In the genomic region with DNA sequence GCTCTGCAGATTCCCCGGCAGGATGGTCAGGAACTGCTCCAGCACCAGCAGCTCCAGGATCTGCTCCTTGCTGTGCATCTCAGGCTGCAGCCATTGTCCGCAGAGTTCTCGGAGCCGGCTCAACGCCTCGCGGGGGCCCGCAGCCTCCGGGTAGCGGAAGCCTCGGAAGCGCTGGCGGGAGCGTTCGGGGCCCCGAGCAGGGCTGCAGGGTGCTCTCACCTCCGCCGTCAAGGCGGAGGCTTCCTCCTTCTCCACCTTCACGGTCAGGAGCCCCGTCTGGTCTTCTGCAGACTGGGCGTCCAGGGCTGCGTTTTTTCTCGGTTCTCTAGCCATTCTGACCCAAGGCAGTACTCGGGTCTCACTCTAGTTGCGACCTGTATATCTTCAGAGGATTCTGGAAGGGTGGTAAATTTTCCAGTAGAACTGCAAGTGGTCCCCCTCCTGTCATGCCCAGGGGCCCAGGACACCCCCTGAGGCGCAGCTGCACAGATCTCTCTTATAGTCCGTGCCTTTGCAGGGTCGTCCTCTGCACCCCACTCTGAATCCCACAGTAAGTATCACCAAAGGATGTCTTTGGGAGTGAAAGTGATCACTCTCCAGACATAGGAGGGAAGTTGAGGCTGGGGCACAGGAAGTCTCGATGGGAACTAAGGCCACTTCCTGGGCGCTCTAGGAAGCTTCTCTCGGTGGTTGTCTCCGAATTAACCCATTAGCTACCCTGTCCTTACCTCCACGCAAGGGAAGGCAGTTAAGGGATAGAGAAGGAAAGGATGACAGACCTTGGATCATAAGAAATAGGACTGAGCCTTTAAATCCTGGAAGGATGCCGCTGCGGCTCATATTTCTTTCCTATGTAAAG, we compare ENCODE assay signal across 1 cellular context.
A peak's percentile ranks its signal among the peaks of the same experiment; 100 is the strongest.
TF ChIP-seq lines count a peak whose summit lies in the region.

Gene ZKSCAN4, minus strand, starts transcription at position 622 of the 859 bp plus-strand sequence. Its CDS starts 289 bp downstream, at position 333.

TF ChIP-seq in K562, 482 proteins besides CTCF, POLR2A, EP300 and RAD21 (continued from another document):
- TF ChIP-seq CUX1 (CRISPR knock-in tag; IDR thresholded peaks at IDR 0.05), result no peak
- no peak for TF ChIP-seq CREB1 (IDR thresholded peaks at IDR 0.05)
- TF ChIP-seq CREB1 (CRISPR knock-in tag; IDR thresholded peaks at IDR 0.05), result no peak
- TF ChIP-seq ZNF3 (CRISPR knock-in tag; IDR thresholded peaks at IDR 0.05), result no peak
- TF ChIP-seq, protein P1, sequence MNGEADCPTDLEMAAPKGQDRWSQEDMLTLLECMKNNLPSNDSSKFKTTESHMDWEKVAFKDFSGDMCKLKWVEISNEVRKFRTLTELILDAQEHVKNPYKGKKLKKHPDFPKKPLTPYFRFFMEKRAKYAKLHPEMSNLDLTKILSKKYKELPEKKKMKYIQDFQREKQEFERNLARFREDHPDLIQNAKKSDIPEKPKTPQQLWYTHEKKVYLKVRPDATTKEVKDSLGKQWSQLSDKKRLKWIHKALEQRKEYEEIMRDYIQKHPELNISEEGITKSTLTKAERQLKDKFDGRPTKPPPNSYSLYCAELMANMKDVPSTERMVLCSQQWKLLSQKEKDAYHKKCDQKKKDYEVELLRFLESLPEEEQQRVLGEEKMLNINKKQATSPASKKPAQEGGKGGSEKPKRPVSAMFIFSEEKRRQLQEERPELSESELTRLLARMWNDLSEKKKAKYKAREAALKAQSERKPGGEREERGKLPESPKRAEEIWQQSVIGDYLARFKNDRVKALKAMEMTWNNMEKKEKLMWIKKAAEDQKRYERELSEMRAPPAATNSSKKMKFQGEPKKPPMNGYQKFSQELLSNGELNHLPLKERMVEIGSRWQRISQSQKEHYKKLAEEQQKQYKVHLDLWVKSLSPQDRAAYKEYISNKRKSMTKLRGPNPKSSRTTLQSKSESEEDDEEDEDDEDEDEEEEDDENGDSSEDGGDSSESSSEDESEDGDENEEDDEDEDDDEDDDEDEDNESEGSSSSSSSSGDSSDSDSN (IDR thresholded peaks at IDR 0.05; ENCODE audit: borderline replicate concordance in 1 of 2, low read depth in 2 of 2, low read length in 2 of 2), result peak; percentile 54 to 80; a peak in 2 of 4 replicates
- TF ChIP-seq ERF (CRISPR knock-in tag; IDR thresholded peaks at IDR 0.05), result peak; percentile 71; the same call in 1 of the 2 replicates
- TF ChIP-seq, protein P2, sequence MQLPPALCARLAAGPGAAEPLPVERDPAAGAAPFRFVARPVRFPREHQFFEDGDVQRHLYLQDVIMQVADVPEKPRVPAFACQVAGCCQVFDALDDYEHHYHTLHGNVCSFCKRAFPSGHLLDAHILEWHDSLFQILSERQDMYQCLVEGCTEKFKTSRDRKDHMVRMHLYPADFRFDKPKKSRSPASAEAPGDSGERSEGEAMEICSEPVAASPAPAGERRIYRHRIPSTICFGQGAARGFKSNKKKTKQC (CRISPR knock-in tag; IDR thresholded peaks at IDR 0.05), result no peak
- no peak for TF ChIP-seq KLF16 (IDR thresholded peaks at IDR 0.05)
- TF ChIP-seq SMARCC2 (IDR thresholded peaks at IDR 0.05; ENCODE audit: low read depth), result peak; percentile 17; the same call in 1 of the 2 replicates
- peak; percentile 13; the same call in 1 of the 2 replicates for TF ChIP-seq MTA2 (IDR thresholded peaks at IDR 0.05; ENCODE audit: low read depth)
- TF ChIP-seq, protein P3, sequence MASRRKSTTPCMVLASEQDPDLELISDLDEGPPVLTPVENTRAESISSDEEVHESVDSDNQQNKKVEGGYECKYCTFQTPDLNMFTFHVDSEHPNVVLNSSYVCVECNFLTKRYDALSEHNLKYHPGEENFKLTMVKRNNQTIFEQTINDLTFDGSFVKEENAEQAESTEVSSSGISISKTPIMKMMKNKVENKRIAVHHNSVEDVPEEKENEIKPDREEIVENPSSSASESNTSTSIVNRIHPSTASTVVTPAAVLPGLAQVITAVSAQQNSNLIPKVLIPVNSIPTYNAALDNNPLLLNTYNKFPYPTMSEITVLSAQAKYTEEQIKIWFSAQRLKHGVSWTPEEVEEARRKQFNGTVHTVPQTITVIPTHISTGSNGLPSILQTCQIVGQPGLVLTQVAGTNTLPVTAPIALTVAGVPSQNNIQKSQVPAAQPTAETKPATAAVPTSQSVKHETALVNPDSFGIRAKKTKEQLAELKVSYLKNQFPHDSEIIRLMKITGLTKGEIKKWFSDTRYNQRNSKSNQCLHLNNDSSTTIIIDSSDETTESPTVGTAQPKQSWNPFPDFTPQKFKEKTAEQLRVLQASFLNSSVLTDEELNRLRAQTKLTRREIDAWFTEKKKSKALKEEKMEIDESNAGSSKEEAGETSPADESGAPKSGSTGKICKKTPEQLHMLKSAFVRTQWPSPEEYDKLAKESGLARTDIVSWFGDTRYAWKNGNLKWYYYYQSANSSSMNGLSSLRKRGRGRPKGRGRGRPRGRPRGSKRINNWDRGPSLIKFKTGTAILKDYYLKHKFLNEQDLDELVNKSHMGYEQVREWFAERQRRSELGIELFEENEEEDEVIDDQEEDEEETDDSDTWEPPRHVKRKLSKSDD (conservative IDR thresholded peaks at IDR 0.05; ENCODE audit: low read length), result no peak
- no peak for TF ChIP-seq EGR1 (conservative IDR thresholded peaks at IDR 0.05)
- 0 out of 2 replicates have a peak, but pooled peaks have one; percentile 11 for TF ChIP-seq TAF7 (tag; IDR thresholded peaks at IDR 0.05)
- TF ChIP-seq, protein P4, sequence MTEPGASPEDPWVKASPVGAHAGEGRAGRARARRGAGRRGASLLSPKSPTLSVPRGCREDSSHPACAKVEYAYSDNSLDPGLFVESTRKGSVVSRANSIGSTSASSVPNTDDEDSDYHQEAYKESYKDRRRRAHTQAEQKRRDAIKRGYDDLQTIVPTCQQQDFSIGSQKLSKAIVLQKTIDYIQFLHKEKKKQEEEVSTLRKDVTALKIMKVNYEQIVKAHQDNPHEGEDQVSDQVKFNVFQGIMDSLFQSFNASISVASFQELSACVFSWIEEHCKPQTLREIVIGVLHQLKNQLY (CRISPR knock-in tag; conservative IDR thresholded peaks at IDR 0.05), result 0 out of 4 replicates have a peak, but pooled peaks of 1 of the 2 experiments have one; percentile 46
- no peak for TF ChIP-seq CHD1 (IDR thresholded peaks at IDR 0.05; ENCODE audit: low read length)
- TF ChIP-seq, protein P5, sequence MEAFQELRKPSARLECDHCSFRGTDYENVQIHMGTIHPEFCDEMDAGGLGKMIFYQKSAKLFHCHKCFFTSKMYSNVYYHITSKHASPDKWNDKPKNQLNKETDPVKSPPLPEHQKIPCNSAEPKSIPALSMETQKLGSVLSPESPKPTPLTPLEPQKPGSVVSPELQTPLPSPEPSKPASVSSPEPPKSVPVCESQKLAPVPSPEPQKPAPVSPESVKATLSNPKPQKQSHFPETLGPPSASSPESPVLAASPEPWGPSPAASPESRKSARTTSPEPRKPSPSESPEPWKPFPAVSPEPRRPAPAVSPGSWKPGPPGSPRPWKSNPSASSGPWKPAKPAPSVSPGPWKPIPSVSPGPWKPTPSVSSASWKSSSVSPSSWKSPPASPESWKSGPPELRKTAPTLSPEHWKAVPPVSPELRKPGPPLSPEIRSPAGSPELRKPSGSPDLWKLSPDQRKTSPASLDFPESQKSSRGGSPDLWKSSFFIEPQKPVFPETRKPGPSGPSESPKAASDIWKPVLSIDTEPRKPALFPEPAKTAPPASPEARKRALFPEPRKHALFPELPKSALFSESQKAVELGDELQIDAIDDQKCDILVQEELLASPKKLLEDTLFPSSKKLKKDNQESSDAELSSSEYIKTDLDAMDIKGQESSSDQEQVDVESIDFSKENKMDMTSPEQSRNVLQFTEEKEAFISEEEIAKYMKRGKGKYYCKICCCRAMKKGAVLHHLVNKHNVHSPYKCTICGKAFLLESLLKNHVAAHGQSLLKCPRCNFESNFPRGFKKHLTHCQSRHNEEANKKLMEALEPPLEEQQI (IDR thresholded peaks at IDR 0.05), result peak; percentile 75
- TF ChIP-seq PPARD (CRISPR knock-in tag; IDR thresholded peaks at IDR 0.05), result no peak
- TF ChIP-seq GTF3C2 (IDR thresholded peaks at IDR 0.05; ENCODE audit: borderline replicate concordance, extremely low read depth, insufficient read length), result no peak
